Comparison of ENCODE assay signal across 1 cellular context in the genomic region with DNA sequence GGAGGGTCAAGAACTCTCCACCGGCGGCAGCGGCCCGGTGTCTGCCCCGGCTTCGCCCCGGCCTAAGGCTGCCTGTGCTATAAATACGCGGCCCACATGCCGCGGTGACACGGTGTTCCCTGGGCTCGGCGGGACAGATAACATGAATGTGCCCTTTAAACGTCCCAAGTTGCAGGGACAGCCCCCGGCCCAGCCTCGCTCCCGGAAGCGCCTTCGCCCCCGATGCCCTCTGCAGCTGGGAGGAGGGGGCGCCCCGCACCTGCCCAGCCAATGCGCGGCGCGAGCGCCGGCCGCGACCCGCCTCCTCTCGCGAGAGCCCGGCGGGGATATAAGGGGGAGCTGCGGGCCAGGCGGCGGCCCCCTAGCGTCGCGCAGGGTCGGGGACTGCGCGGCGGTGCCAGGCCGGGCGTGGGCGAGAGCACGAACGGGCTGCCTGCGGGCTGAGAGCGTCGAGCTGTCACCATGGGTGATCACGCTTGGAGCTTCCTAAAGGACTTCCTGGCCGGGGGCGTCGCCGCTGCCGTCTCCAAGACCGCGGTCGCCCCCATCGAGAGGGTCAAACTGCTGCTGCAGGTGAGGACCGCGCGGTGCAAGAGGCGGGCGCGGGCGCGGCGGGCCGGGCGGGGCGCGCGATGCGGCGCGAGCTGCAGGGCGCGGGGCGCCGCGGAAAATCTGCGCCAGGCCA.
TF ChIP-seq lines count a peak whose summit lies in the region.

Gene SLC25A4, plus strand, starts transcription at position 356 of the 685 bp plus-strand sequence. Its CDS starts 107 bp downstream, at position 463.

TF ChIP-seq in K562, 482 proteins besides CTCF, POLR2A, EP300 and RAD21 (continued from another document and continues in another):
- TF ChIP-seq MEF2D (tag; conservative IDR thresholded peaks at IDR 0.05; ENCODE audit: low read depth) (0 out of 2 replicates have a peak, but pooled peaks have one; percentile 38), ZEB2 (IDR thresholded peaks at IDR 0.05) (0 out of 2 replicates have a peak, but pooled peaks have one; percentile 7), PKNOX1 (IDR thresholded peaks at IDR 0.05) (no peak), VEZF1 (CRISPR knock-in tag; IDR thresholded peaks at IDR 0.05) (peak; percentile 94), NR2C2 (CRISPR knock-in tag; IDR thresholded peaks at IDR 0.05) (peak; percentile 49; the same call in 1 of the 2 replicates), NR2C2 (tag; IDR thresholded peaks at IDR 0.05) (peak; percentile 87), XRCC3 (IDR thresholded peaks at IDR 0.05) (no peak; the same call in 1 of the 2 replicates), RFX7 (CRISPR knock-in tag; IDR thresholded peaks at IDR 0.05) (no peak), CTCFL (IDR thresholded peaks at IDR 0.05; ENCODE audit: borderline replicate concordance, insufficient read depth, low read depth, low read length, poor library complexity, severe bottlenecking) (peak; percentile 99), POLR2H (tag; IDR thresholded peaks at IDR 0.05; ENCODE audit: low read depth) (peak; percentile 73), ILF3 (IDR thresholded peaks at IDR 0.05; ENCODE audit: borderline replicate concordance) (peak; percentile 74; the same call in 1 of the 2 replicates), HDAC6 (IDR thresholded peaks at IDR 0.05; ENCODE audit: low read depth, low read length) (peak; percentile 75; the same call in 1 of the 2 replicates), TFE3 (CRISPR knock-in tag; IDR thresholded peaks at IDR 0.05) (no peak), TEAD1 (CRISPR knock-in tag; IDR thresholded peaks at IDR 0.05) (peak in 1 of 2 experiments; percentile 83; a peak in 1 of 4 replicates), RCOR1 (IDR thresholded peaks at IDR 0.05; ENCODE audit: borderline replicate concordance in 1 of 2, low read depth in 2 of 2, low read length in 2 of 2) (0 out of 4 replicates have a peak, but pooled peaks of 1 of the 2 experiments have one; percentile 31), POLR2AphosphoS2 (IDR thresholded peaks at IDR 0.05; ENCODE audit: low read length) (no peak), MAFG (tag; conservative IDR thresholded peaks at IDR 0.05) (no peak), ZNF589 (CRISPR knock-in tag; IDR thresholded peaks at IDR 0.05; ENCODE audit: low read depth) (peak; percentile 72), TAF1 (IDR thresholded peaks at IDR 0.05; ENCODE audit: control insufficient read depth, extremely low read depth, insufficient read depth, low read length, severe bottlenecking) (peak; percentile 83), EP400 (IDR thresholded peaks at IDR 0.05) (peak; percentile 57; the same call in 1 of the 2 replicates), MECOM (CRISPR knock-in tag; IDR thresholded peaks at IDR 0.05) (no peak), CREM (IDR thresholded peaks at IDR 0.05; ENCODE audit: low read depth) (peak; percentile 30; the same call in 1 of the 2 replicates), SAFB (IDR thresholded peaks at IDR 0.05; ENCODE audit: borderline replicate concordance, low read depth, low read length) (peak; percentile 83), DACH1 (IDR thresholded peaks at IDR 0.05; ENCODE audit: partially characterized antibody) (peak; percentile 13), NCOA1 (IDR thresholded peaks at IDR 0.05; ENCODE audit: low read depth) (no peak), MYC (IDR thresholded peaks at IDR 0.05; ENCODE audit: low read depth, low read length) (peak; percentile 68), MYC (CRISPR knock-in tag; IDR thresholded peaks at IDR 0.05; ENCODE audit: borderline replicate concordance, low read depth) (no peak), NFYB (IDR thresholded peaks at IDR 0.05; ENCODE audit: extremely low read depth, insufficient read length) (peak; percentile 39), PHF20 (IDR thresholded peaks at IDR 0.05; ENCODE audit: partially characterized antibody) (peak; percentile 89), HDAC8 (tag; IDR thresholded peaks at IDR 0.05) (peak; percentile 72; the same call in 1 of the 2 replicates), MCM3 (IDR thresholded peaks at IDR 0.05) (no peak)
- TF ChIP-seq, protein P1, sequence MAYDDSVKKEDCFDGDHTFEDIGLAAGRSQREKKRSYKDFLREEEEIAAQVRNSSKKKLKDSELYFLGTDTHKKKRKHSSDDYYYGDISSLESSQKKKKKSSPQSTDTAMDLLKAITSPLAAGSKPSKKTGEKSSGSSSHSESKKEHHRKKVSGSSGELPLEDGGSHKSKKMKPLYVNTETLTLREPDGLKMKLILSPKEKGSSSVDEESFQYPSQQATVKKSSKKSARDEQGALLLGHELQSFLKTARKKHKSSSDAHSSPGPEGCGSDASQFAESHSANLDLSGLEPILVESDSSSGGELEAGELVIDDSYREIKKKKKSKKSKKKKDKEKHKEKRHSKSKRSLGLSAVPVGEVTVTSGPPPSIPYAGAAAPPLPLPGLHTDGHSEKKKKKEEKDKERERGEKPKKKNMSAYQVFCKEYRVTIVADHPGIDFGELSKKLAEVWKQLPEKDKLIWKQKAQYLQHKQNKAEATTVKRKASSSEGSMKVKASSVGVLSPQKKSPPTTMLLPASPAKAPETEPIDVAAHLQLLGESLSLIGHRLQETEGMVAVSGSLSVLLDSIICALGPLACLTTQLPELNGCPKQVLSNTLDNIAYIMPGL (CRISPR knock-in tag; IDR thresholded peaks at IDR 0.05): 0 out of 2 replicates have a peak, but pooled peaks have one; percentile 61
- TF ChIP-seq, protein P2, sequence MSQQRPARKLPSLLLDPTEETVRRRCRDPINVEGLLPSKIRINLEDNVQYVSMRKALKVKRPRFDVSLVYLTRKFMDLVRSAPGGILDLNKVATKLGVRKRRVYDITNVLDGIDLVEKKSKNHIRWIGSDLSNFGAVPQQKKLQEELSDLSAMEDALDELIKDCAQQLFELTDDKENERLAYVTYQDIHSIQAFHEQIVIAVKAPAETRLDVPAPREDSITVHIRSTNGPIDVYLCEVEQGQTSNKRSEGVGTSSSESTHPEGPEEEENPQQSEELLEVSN (IDR thresholded peaks at IDR 0.05; ENCODE audit: borderline replicate concordance in 1 of 2, extremely low read depth in 1 of 2, insufficient read depth in 1 of 2, insufficient read length in 1 of 2, low read depth in 1 of 2, low read length in 1 of 2, poor library complexity in 1 of 2, severe bottlenecking in 1 of 2): peak; percentile 70 to 84
- TF ChIP-seq, protein P3, sequence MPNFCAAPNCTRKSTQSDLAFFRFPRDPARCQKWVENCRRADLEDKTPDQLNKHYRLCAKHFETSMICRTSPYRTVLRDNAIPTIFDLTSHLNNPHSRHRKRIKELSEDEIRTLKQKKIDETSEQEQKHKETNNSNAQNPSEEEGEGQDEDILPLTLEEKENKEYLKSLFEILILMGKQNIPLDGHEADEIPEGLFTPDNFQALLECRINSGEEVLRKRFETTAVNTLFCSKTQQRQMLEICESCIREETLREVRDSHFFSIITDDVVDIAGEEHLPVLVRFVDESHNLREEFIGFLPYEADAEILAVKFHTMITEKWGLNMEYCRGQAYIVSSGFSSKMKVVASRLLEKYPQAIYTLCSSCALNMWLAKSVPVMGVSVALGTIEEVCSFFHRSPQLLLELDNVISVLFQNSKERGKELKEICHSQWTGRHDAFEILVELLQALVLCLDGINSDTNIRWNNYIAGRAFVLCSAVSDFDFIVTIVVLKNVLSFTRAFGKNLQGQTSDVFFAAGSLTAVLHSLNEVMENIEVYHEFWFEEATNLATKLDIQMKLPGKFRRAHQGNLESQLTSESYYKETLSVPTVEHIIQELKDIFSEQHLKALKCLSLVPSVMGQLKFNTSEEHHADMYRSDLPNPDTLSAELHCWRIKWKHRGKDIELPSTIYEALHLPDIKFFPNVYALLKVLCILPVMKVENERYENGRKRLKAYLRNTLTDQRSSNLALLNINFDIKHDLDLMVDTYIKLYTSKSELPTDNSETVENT (CRISPR knock-in tag; IDR thresholded peaks at IDR 0.05): 0 out of 2 replicates have a peak, but pooled peaks have one; percentile 24
- TF ChIP-seq, protein P4, sequence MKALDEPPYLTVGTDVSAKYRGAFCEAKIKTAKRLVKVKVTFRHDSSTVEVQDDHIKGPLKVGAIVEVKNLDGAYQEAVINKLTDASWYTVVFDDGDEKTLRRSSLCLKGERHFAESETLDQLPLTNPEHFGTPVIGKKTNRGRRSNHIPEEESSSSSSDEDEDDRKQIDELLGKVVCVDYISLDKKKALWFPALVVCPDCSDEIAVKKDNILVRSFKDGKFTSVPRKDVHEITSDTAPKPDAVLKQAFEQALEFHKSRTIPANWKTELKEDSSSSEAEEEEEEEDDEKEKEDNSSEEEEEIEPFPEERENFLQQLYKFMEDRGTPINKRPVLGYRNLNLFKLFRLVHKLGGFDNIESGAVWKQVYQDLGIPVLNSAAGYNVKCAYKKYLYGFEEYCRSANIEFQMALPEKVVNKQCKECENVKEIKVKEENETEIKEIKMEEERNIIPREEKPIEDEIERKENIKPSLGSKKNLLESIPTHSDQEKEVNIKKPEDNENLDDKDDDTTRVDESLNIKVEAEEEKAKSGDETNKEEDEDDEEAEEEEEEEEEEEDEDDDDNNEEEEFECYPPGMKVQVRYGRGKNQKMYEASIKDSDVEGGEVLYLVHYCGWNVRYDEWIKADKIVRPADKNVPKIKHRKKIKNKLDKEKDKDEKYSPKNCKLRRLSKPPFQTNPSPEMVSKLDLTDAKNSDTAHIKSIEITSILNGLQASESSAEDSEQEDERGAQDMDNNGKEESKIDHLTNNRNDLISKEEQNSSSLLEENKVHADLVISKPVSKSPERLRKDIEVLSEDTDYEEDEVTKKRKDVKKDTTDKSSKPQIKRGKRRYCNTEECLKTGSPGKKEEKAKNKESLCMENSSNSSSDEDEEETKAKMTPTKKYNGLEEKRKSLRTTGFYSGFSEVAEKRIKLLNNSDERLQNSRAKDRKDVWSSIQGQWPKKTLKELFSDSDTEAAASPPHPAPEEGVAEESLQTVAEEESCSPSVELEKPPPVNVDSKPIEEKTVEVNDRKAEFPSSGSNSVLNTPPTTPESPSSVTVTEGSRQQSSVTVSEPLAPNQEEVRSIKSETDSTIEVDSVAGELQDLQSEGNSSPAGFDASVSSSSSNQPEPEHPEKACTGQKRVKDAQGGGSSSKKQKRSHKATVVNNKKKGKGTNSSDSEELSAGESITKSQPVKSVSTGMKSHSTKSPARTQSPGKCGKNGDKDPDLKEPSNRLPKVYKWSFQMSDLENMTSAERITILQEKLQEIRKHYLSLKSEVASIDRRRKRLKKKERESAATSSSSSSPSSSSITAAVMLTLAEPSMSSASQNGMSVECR (CRISPR knock-in tag; IDR thresholded peaks at IDR 0.05): peak; percentile 66; the same call in 1 of the 2 replicates
- TF ChIP-seq, protein P5, sequence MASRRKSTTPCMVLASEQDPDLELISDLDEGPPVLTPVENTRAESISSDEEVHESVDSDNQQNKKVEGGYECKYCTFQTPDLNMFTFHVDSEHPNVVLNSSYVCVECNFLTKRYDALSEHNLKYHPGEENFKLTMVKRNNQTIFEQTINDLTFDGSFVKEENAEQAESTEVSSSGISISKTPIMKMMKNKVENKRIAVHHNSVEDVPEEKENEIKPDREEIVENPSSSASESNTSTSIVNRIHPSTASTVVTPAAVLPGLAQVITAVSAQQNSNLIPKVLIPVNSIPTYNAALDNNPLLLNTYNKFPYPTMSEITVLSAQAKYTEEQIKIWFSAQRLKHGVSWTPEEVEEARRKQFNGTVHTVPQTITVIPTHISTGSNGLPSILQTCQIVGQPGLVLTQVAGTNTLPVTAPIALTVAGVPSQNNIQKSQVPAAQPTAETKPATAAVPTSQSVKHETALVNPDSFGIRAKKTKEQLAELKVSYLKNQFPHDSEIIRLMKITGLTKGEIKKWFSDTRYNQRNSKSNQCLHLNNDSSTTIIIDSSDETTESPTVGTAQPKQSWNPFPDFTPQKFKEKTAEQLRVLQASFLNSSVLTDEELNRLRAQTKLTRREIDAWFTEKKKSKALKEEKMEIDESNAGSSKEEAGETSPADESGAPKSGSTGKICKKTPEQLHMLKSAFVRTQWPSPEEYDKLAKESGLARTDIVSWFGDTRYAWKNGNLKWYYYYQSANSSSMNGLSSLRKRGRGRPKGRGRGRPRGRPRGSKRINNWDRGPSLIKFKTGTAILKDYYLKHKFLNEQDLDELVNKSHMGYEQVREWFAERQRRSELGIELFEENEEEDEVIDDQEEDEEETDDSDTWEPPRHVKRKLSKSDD (conservative IDR thresholded peaks at IDR 0.05; ENCODE audit: low read length): 0 out of 2 replicates have a peak, but pooled peaks have one; percentile 36
